ENCODE assay signal across 17 cellular contexts in the genomic region with DNA sequence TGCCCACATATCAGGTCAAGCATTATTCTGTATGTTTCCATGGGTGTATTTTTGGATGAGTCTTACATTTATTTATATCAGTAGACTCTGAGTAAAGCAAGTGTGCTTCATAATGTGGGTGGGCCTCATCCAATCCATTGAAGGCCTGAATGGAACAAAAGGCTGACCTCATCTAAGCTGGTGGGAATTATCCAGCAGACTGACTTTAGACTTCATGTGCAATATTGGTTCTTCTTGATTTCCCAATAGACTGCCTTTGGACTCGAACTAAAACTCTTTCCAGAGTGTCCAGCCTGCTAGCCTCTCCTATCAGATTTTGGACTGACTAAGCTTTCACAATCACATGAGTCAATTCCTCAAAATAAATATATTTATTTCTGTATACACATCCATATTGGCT.
DNase-seq lines count a peak whose midpoint lies in the region; ATAC-seq and TF ChIP-seq lines count a peak whose summit lies in the region.
"Had no signal": no experiment of that assay in that cellular context is flagged by ENCODE, and none has a peak within 500 bp of the region (broad histone marks: within the 10 kb centered on the region; RNA-seq: fewer than 3 reads in every experiment).

No MANE protein-coding gene starts in this region.

- no peaks in the 10 kb centered on the region for H3K36me3 ChIP-seq in MG63
- H3K36me3 ChIP-seq in liver (ENCODE audit: control insufficient read depth in 4 of 4, insufficient read depth in 3 of 4, low read depth in 1 of 4, low read length in 3 of 4): no peaks in the 10 kb centered on the region

- H3K9ac ChIP-seq in liver (ENCODE audit: low read depth in 1 of 2, low read length in 2 of 2): no peak overlapping the region

- H3K27ac ChIP-seq in AG04450 (ENCODE audit: low read depth, low read length) (no peak overlapping the region), liver (ENCODE audit: low read depth in 1 of 2, low read length in 2 of 2) (no peak overlapping the region), dorsolateral prefrontal cortex (no peak overlapping the region)
- H3K27ac ChIP-seq: A549, SK-N-MC had no signal

- CTCF ChIA-PET in AG04450 (lab: Charles Lee): no interaction called here

- ATAC-seq in HG03196 (IDR thresholded peaks at IDR 0.05; ENCODE audit: unreplicated experiment): no peak
- ATAC-seq: A549 had no signal

- DNase-seq in AG04450 (ENCODE audit: low read depth, low spot score) (peak; percentile 11), MG63 (peak; percentile 36), fibroblast of pulmonary artery (ENCODE audit: low read depth) (peak; percentile 64), NCI-H446 (lab: John Stamatoyannopoulos, UW) (no peak), NCI-H1694 (lab: John Stamatoyannopoulos, UW) (no peak), dorsolateral prefrontal cortex (no peak)
- DNase-seq: C1 segment of cervical spinal cord, DMS 273 treated with DMSO at 0.1 percent for 48 hours, GF-D8, NCI-H187 treated with DMSO at 0.1 percent for 48 hours, NCI-H2171 treated with DMSO at 0.1 percent for 48 hours, NCI-H510A treated with DMSO at 0.1 percent for 48 hours, NCI-H82 had no signal

- no peak overlapping the region for H3K4me3 ChIP-seq in AG04450 (ENCODE audit: low read depth, low read length)
- H3K4me3 ChIP-seq in MG63: no peak overlapping the region
- no peak overlapping the region for H3K4me3 ChIP-seq in fibroblast of pulmonary artery (replicated peaks; ENCODE audit: low read depth, low read length)
- H3K4me3 ChIP-seq in liver (ENCODE audit: low read depth in 1 of 3, low read length in 3 of 3): no peak overlapping the region
- no peak overlapping the region for H3K4me3 ChIP-seq in dorsolateral prefrontal cortex
- H3K4me3 ChIP-seq: A549, SK-N-MC had no signal

- intact Hi-C loops in dorsolateral prefrontal cortex (cut with DNase I): no loop called here

- no peak for TF ChIP-seq CTCF in AG04450 (IDR thresholded peaks at IDR 0.05; ENCODE audit: low read depth, low read length)
- TF ChIP-seq CTCF in fibroblast of pulmonary artery (IDR thresholded peaks at IDR 0.05; ENCODE audit: low read length, missing control alignments): no peak
- TF ChIP-seq CTCF in liver (IDR thresholded peaks at IDR 0.05; ENCODE audit: low read depth, low read length, missing input control): no peak
- no peak for TF ChIP-seq CTCF in dorsolateral prefrontal cortex (IDR thresholded peaks at IDR 0.05 in 54 of 56, conservative IDR thresholded peaks at IDR 0.05 in 2 of 56; ENCODE audit: low read depth in 1 of 56, partially characterized antibody in 56 of 56)

- H3K9me3 ChIP-seq in AG04450 (ENCODE audit: control insufficient read depth, insufficient read depth, low read length): no peaks in the 10 kb centered on the region
- no peaks in the 10 kb centered on the region for H3K9me3 ChIP-seq in MG63
- H3K9me3 ChIP-seq in liver (ENCODE audit: control insufficient read depth in 4 of 4, low read length in 3 of 4): no peaks in the 10 kb centered on the region
- H3K9me3 ChIP-seq: A549 had no signal

- POLR2A ChIA-PET in AG04450 (lab: Yijun Ruan, JAX): interaction anchor here (0.7 kb wide), 1 partner anchor 270 kb away, joined by 3 read pairs; no protein-coding TSS in a partner anchor

- WGBS in liver: 31% methylated on average over 1 of the region's 1 CpG

- H3K27me3 ChIP-seq in AG04450 (ENCODE audit: control insufficient read depth, insufficient read depth, low read length): no peaks in the 10 kb centered on the region
- no peaks in the 10 kb centered on the region for H3K27me3 ChIP-seq in MG63
- H3K27me3 ChIP-seq in liver (ENCODE audit: control insufficient read depth in 4 of 4, insufficient read depth in 4 of 4, low read length in 3 of 4): no peaks in the 10 kb centered on the region
- H3K27me3 ChIP-seq in dorsolateral prefrontal cortex: no peaks in the 10 kb centered on the region

- H3K4me1 ChIP-seq in liver (ENCODE audit: control insufficient read depth in 4 of 4, insufficient read depth in 4 of 4, low read length in 3 of 4): no peaks in the 10 kb centered on the region

- no peak for TF ChIP-seq RAD21 in liver (IDR thresholded peaks at IDR 0.05)

TF ChIP-seq in liver, 16 proteins besides CTCF, POLR2A, EP300 and RAD21:
- TF ChIP-seq EGR1 (IDR thresholded peaks at IDR 0.05; ENCODE audit: low read depth in 2 of 2): no peak
- no peak for TF ChIP-seq NR2F2 (IDR thresholded peaks at IDR 0.05)
- no peak for TF ChIP-seq FOXA2 (IDR thresholded peaks at IDR 0.05)
- peak; percentile 23 to 44 for TF ChIP-seq HNF4A (conservative IDR thresholded peaks at IDR 0.05)

Comparison
In these comparisons a context has a peak if more than half of its experiments do, and no peak if none do; other contexts are left out.
1. DNase-seq: peak in AG04450 (single experiment), MG63 (single experiment) and fibroblast of pulmonary artery (single experiment); none in NCI-H446 (0 of 2), NCI-H1694 (single experiment) and dorsolateral prefrontal cortex (0 of 10).